In the genomic region with DNA sequence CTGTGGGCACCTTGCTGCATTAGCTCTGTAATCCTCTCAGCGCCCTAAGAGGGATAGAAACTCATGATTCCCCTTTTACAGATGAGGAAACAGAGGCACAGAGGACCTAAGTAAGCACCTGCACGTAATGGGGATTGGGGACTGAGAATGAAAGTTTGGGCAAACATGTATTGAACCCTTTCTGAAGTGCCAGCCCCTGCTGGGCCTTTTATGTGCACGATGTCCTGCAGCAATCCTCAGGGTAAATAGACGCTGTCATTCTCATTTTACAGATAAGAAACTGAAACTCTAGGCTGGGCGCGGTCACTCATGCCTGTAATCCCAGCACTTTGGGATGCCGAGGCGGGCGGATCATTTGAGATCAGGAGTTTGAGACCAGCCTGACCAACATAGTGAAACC, we compare ENCODE assay signal across 3 cellular contexts.
A peak's percentile ranks its signal among the peaks of the same experiment; 100 is the strongest.
TF ChIP-seq lines count a peak whose summit lies in the region.

No MANE protein-coding gene starts in this region.

TF ChIP-seq in A549, 52 proteins besides CTCF, POLR2A, EP300 and RAD21:
- TF ChIP-seq, protein P1, sequence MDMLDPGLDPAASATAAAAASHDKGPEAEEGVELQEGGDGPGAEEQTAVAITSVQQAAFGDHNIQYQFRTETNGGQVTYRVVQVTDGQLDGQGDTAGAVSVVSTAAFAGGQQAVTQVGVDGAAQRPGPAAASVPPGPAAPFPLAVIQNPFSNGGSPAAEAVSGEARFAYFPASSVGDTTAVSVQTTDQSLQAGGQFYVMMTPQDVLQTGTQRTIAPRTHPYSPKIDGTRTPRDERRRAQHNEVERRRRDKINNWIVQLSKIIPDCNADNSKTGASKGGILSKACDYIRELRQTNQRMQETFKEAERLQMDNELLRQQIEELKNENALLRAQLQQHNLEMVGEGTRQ (IDR thresholded peaks at IDR 0.05), result no peak
- no peak for TF ChIP-seq HOXB13 (CRISPR knock-in tag; IDR thresholded peaks at IDR 0.05; ENCODE audit: low read depth)
- TF ChIP-seq CHD4 (IDR thresholded peaks at IDR 0.05; ENCODE audit: borderline replicate concordance), result no peak
- TF ChIP-seq NFE2L2 (conservative IDR thresholded peaks at IDR 0.05; ENCODE audit: low read length), result no peak

TF ChIP-seq in IMR-90, 13 proteins besides CTCF, POLR2A, EP300 and RAD21:
- no peak for TF ChIP-seq CEBPB (IDR thresholded peaks at IDR 0.05; ENCODE audit: low read depth, low read length)
- no peak for TF ChIP-seq BHLHE40 (IDR thresholded peaks at IDR 0.05; ENCODE audit: low read depth, low read length)
- TF ChIP-seq RFX5 (IDR thresholded peaks at IDR 0.05; ENCODE audit: low read depth, low read length), result no peak
- TF ChIP-seq, protein P1 (IDR thresholded peaks at IDR 0.05; ENCODE audit: low read depth, low read length), result no peak
- TF ChIP-seq MAZ (IDR thresholded peaks at IDR 0.05; ENCODE audit: borderline replicate concordance, low read depth, low read length), result no peak
- no peak for TF ChIP-seq MAFK (IDR thresholded peaks at IDR 0.05; ENCODE audit: low read depth, low read length)
- no peak for TF ChIP-seq CHD1 (IDR thresholded peaks at IDR 0.05; ENCODE audit: low read depth, low read length)
- TF ChIP-seq, protein P2, sequence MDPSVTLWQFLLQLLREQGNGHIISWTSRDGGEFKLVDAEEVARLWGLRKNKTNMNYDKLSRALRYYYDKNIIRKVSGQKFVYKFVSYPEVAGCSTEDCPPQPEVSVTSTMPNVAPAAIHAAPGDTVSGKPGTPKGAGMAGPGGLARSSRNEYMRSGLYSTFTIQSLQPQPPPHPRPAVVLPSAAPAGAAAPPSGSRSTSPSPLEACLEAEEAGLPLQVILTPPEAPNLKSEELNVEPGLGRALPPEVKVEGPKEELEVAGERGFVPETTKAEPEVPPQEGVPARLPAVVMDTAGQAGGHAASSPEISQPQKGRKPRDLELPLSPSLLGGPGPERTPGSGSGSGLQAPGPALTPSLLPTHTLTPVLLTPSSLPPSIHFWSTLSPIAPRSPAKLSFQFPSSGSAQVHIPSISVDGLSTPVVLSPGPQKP (IDR thresholded peaks at IDR 0.05; ENCODE audit: borderline replicate concordance, low read depth, low read length), result no peak
- TF ChIP-seq RCOR1 (IDR thresholded peaks at IDR 0.05; ENCODE audit: insufficient replicate concordance, low read length), result no peak
- no peak for TF ChIP-seq MXI1 (IDR thresholded peaks at IDR 0.05; ENCODE audit: borderline replicate concordance, low read depth, low read length)
- no peak for TF ChIP-seq NFE2L2 (IDR thresholded peaks at IDR 0.05; ENCODE audit: low read depth, low read length)
- no peak for TF ChIP-seq FOS (IDR thresholded peaks at IDR 0.05; ENCODE audit: low read depth, low read length)
- no peak for TF ChIP-seq SMC3 (IDR thresholded peaks at IDR 0.05; ENCODE audit: low read depth, low read length)

TF ChIP-seq in K562, 482 proteins besides CTCF, POLR2A, EP300 and RAD21:
- TF ChIP-seq ZNF551 (CRISPR knock-in tag; IDR thresholded peaks at IDR 0.05), result no peak
- TF ChIP-seq, protein P3, sequence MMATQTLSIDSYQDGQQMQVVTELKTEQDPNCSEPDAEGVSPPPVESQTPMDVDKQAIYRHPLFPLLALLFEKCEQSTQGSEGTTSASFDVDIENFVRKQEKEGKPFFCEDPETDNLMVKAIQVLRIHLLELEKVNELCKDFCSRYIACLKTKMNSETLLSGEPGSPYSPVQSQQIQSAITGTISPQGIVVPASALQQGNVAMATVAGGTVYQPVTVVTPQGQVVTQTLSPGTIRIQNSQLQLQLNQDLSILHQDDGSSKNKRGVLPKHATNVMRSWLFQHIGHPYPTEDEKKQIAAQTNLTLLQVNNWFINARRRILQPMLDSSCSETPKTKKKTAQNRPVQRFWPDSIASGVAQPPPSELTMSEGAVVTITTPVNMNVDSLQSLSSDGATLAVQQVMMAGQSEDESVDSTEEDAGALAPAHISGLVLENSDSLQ (IDR thresholded peaks at IDR 0.05), result peak; percentile 37
